17 cellular contexts compared by ENCODE assay signal in genomic region chr9:125825762-125826161, GRCh38.
DNase-seq lines count a peak whose midpoint lies in the region; ATAC-seq and TF ChIP-seq lines count a peak whose summit lies in the region.
"Had no signal": no experiment of that assay in that cellular context is flagged by ENCODE, and none has a peak within 500 bp of the region (broad histone marks: within the 10 kb centered on the region; RNA-seq: fewer than 3 reads in every experiment).

No MANE protein-coding gene starts in this region.

- H3K4me1 ChIP-seq in SK-N-SH (ENCODE audit: control insufficient read depth in 1 of 2, insufficient read depth in 2 of 2, low read depth in 1 of 2, low read length in 1 of 2) (peaks cover 0 to 10% of the 10 kb centered on the region in 2 experiments; a peak in 3 of 4 replicates), endocrine pancreas (ENCODE audit: control insufficient read depth, insufficient read depth, low read length) (peaks cover 59% of the 10 kb centered on the region), mucosa of descending colon (ENCODE audit: low read depth) (no peaks in the 10 kb centered on the region)

- POLR2A ChIA-PET in SK-N-SH (lab: Yijun Ruan, JAX): no interaction called here

- WGBS in SK-N-SH (ENCODE audit: low lambda C conversion rate): 90% methylated on average over 3 of the region's 3 CpGs

- TF ChIP-seq CTCF in SK-N-SH (IDR thresholded peaks at IDR 0.05): no peak
- TF ChIP-seq CTCF in endothelial cell (IDR thresholded peaks at IDR 0.05; ENCODE audit: unreplicated experiment): no peak
- TF ChIP-seq CTCF in mucosa of descending colon (IDR thresholded peaks at IDR 0.05): no peak

- CTCF ChIA-PET in SK-N-SH (lab: Yijun Ruan, JAX): interaction anchor here (0.7 to 1.0 kb wide), 2 partner anchors 142 to 665 kb away, joined by 3 read pairs; no protein-coding TSS in a partner anchor

- H3K9me3 ChIP-seq in SK-N-SH: no peaks in the 10 kb centered on the region
- H3K9me3 ChIP-seq in endocrine pancreas (ENCODE audit: control insufficient read depth, low read length): no peaks in the 10 kb centered on the region
- H3K9me3 ChIP-seq in mucosa of descending colon: no peaks in the 10 kb centered on the region
- H3K9me3 ChIP-seq: BLaER1 treated with 17β-estradiol and CSF1 and Interleukin-3, amounts not matched to agents 10 nM and 100 nM had no signal

- intact Hi-C loops in mucosa of descending colon (cut with DNase I, micrococcal nuclease): no loop called here

- H3F3A ChIP-seq in SK-N-SH (replicated peaks; ENCODE audit: insufficient read depth): peaks cover 19% of the 10 kb centered on the region

- no peak overlapping the region for H3K4me2 ChIP-seq in SK-N-SH
- H3K4me2 ChIP-seq: BLaER1 treated with 17β-estradiol and CSF1 and Interleukin-3, amounts not matched to agents 10 nM and 100 nM had no signal

- peak overlapping the region; percentile 10 to 34; a peak in 2 of 4 replicates for H3K27ac ChIP-seq in SK-N-SH (ENCODE audit: low read depth in 2 of 2, low read length in 1 of 2)
- H3K27ac ChIP-seq: 22Rv1; BLaER1 treated with 17β-estradiol and CSF1 and Interleukin-3, amounts not matched to agents 10 nM and 100 nM; SK-N-MC had no signal

- peaks cover 22 to 29% (median 23%) of the 10 kb centered on the region in 3 donors for H3K4me1 Mint-ChIP-seq in IgD-negative memory B cell
- H3K4me1 Mint-ChIP-seq in endothelial cell (ENCODE audit: unreplicated experiment): peaks cover 2% of the 10 kb centered on the region

- no peak overlapping the region for H3K4me3 ChIP-seq in SK-N-SH (ENCODE audit: low read depth in 2 of 2, low read length in 1 of 2)
- H3K4me3 ChIP-seq in endocrine pancreas (ENCODE audit: control insufficient read depth, insufficient read depth, low read length): peak overlapping the region; percentile 29
- H3K4me3 ChIP-seq in mucosa of descending colon: no peak overlapping the region
- H3K4me3 ChIP-seq: BLaER1 treated with 17β-estradiol and CSF1 and Interleukin-3, amounts not matched to agents 10 nM and 100 nM; GM12878; K562; SK-N-MC had no signal

- H3K27ac Mint-ChIP-seq in IgD-negative memory B cell (peak overlapping the region in 1 of 3 donors; percentile 90), endothelial cell (ENCODE audit: unreplicated experiment) (no peak overlapping the region)

- no peak for DNase-seq in SK-N-SH
- peak; percentile 36 for DNase-seq in renal cortical epithelial cell (ENCODE audit: low read depth)
- DNase-seq in endothelial cell (ENCODE audit: low spot score): no peak
- DNase-seq in middle frontal gyrus (ENCODE audit: extremely low spot score, low spot score): no peak
- no peak for DNase-seq in mucosa of descending colon
- DNase-seq: NCI-H1048; NCI-H345; NCI-H526 treated with DMSO at 0.1 percent for 48 hours; NK-92 treated with Interleukin-12 subunit alpha and Interleukin-12 subunit beta, amount 100 ng/mL, for 24 hours had no signal

- H3K9me3 Mint-ChIP-seq in IgD-negative memory B cell (no peaks in the 10 kb centered on the region), endothelial cell (ENCODE audit: unreplicated experiment) (no peaks in the 10 kb centered on the region)

- no peaks in the 10 kb centered on the region for H3K27me3 ChIP-seq in SK-N-SH (ENCODE audit: insufficient read depth)
- H3K27me3 ChIP-seq in endocrine pancreas (ENCODE audit: control insufficient read depth, insufficient read depth, low read length): no peaks in the 10 kb centered on the region
- H3K27me3 ChIP-seq: BLaER1 treated with 17β-estradiol and CSF1 and Interleukin-3, amounts not matched to agents 10 nM and 100 nM had no signal

- H3K36me3 ChIP-seq in SK-N-SH (replicated peaks in 1 of 2; ENCODE audit: control insufficient read depth in 1 of 2, insufficient read depth in 2 of 2, low read length in 1 of 2) (peaks cover 6 to 53% of the 10 kb centered on the region in 2 experiments), endocrine pancreas (ENCODE audit: control insufficient read depth, insufficient read depth, low read length) (no peaks in the 10 kb centered on the region), mucosa of descending colon (ENCODE audit: low read depth) (no peaks in the 10 kb centered on the region)
- H3K36me3 ChIP-seq: BLaER1 treated with 17β-estradiol and CSF1 and Interleukin-3, amounts not matched to agents 10 nM and 100 nM had no signal

- TF ChIP-seq EP300 in SK-N-SH (IDR thresholded peaks at IDR 0.05; ENCODE audit: borderline replicate concordance in 1 of 2, low read depth in 1 of 2, low read length in 1 of 2): no peak

- H3K27me3 Mint-ChIP-seq in IgD-negative memory B cell (no peaks in the 10 kb centered on the region), endothelial cell (ENCODE audit: unreplicated experiment) (no peaks in the 10 kb centered on the region)

- H3K79me2 ChIP-seq in SK-N-SH (ENCODE audit: insufficient read depth): peaks cover 98% of the 10 kb centered on the region

- no peaks in the 10 kb centered on the region for H3K9me2 ChIP-seq in SK-N-SH

- H4K20me1 ChIP-seq in SK-N-SH (ENCODE audit: insufficient read depth): peaks cover 67% of the 10 kb centered on the region
- H4K20me1 ChIP-seq: BLaER1 treated with 17β-estradiol and CSF1 and Interleukin-3, amounts not matched to agents 10 nM and 100 nM had no signal

- TF ChIP-seq RAD21 in SK-N-SH (IDR thresholded peaks at IDR 0.05; ENCODE audit: low read length): no peak

- H3K4me3 Mint-ChIP-seq in IgD-negative memory B cell (peak overlapping the region in 3 of 4 donors; percentile 52 to 83 (median 70)), endothelial cell (ENCODE audit: unreplicated experiment) (no peak overlapping the region)

- ATAC-seq in SK-N-SH treated with all-trans-retinoic acid at 6 μM for 48 hours: no peak
- no peak for ATAC-seq in mucosa of descending colon
- ATAC-seq: GM12878, K562 had no signal

- no peak overlapping the region for H3K9ac ChIP-seq in SK-N-SH
- H3K9ac ChIP-seq in endocrine pancreas (ENCODE audit: control insufficient read depth, insufficient read depth, low read length): no peak overlapping the region
- H3K9ac ChIP-seq: BLaER1 treated with 17β-estradiol and CSF1 and Interleukin-3, amounts not matched to agents 10 nM and 100 nM had no signal

- no peak overlapping the region for H2AFZ ChIP-seq in SK-N-SH (ENCODE audit: low read depth)

- H3K36me3 Mint-ChIP-seq in IgD-negative memory B cell: peaks cover 3% of the 10 kb centered on the region
- no peaks in the 10 kb centered on the region for H3K36me3 Mint-ChIP-seq in endothelial cell (ENCODE audit: low read depth, unreplicated experiment)

TF ChIP-seq in SK-N-SH, 30 proteins besides CTCF, POLR2A, EP300 and RAD21:
- TF ChIP-seq ELF1 (IDR thresholded peaks at IDR 0.05) (no peak), EZH2phosphoT487 (IDR thresholded peaks at IDR 0.05; ENCODE audit: borderline replicate concordance, low read depth) (no peak), YY1 (IDR thresholded peaks at IDR 0.05; ENCODE audit: low read depth) (no peak), FOXM1 (IDR thresholded peaks at IDR 0.05; ENCODE audit: low read depth) (no peak), SMC3 (IDR thresholded peaks at IDR 0.05; ENCODE audit: low read depth, low read length) (no peak), SIN3A (IDR thresholded peaks at IDR 0.05; ENCODE audit: borderline replicate concordance, low read depth, low read length) (no peak), TAF1 (IDR thresholded peaks at IDR 0.05; ENCODE audit: borderline replicate concordance, low read depth, low read length) (no peak), PBX3 (IDR thresholded peaks at IDR 0.05) (no peak), GABPA (IDR thresholded peaks at IDR 0.05; ENCODE audit: low read depth) (no peak), CHD2 (IDR thresholded peaks at IDR 0.05; ENCODE audit: low read length, partially characterized antibody) (no peak)

TF ChIP-seq in SK-N-SH treated with all-trans-retinoic acid at 6 μM for 48 hours, 23 proteins besides CTCF, POLR2A, EP300 and RAD21 (continues in another document):
- TF ChIP-seq BACH2 (CRISPR knock-in tag; IDR thresholded peaks at IDR 0.05; ENCODE audit: borderline replicate concordance) (no peak), ZNF565 (CRISPR knock-in tag; conservative IDR thresholded peaks at IDR 0.05; ENCODE audit: low read depth) (no peak), ZFP3 (CRISPR knock-in tag; IDR thresholded peaks at IDR 0.05) (no peak), CSDC2 (CRISPR knock-in tag; IDR thresholded peaks at IDR 0.05) (no peak), CREB5 (CRISPR knock-in tag; IDR thresholded peaks at IDR 0.05; ENCODE audit: low read depth) (no peak), GLIS3 (CRISPR knock-in tag; IDR thresholded peaks at IDR 0.05) (no peak), ARNTL (CRISPR knock-in tag; IDR thresholded peaks at IDR 0.05; ENCODE audit: borderline replicate concordance, low read depth) (no peak), PPARA (CRISPR knock-in tag; IDR thresholded peaks at IDR 0.05; ENCODE audit: borderline replicate concordance) (no peak), RARB (CRISPR knock-in tag; IDR thresholded peaks at IDR 0.05) (no peak), OSR1 (CRISPR knock-in tag; IDR thresholded peaks at IDR 0.05) (no peak)
- TF ChIP-seq, protein P1, sequence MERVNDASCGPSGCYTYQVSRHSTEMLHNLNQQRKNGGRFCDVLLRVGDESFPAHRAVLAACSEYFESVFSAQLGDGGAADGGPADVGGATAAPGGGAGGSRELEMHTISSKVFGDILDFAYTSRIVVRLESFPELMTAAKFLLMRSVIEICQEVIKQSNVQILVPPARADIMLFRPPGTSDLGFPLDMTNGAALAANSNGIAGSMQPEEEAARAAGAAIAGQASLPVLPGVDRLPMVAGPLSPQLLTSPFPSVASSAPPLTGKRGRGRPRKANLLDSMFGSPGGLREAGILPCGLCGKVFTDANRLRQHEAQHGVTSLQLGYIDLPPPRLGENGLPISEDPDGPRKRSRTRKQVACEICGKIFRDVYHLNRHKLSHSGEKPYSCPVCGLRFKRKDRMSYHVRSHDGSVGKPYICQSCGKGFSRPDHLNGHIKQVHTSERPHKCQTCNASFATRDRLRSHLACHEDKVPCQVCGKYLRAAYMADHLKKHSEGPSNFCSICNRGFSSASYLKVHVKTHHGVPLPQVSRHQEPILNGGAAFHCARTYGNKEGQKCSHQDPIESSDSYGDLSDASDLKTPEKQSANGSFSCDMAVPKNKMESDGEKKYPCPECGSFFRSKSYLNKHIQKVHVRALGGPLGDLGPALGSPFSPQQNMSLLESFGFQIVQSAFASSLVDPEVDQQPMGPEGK (CRISPR knock-in tag; IDR thresholded peaks at IDR 0.05; ENCODE audit: borderline replicate concordance): no peak
